Comparison of ENCODE assay signal across 21 cellular contexts in the genomic region with DNA sequence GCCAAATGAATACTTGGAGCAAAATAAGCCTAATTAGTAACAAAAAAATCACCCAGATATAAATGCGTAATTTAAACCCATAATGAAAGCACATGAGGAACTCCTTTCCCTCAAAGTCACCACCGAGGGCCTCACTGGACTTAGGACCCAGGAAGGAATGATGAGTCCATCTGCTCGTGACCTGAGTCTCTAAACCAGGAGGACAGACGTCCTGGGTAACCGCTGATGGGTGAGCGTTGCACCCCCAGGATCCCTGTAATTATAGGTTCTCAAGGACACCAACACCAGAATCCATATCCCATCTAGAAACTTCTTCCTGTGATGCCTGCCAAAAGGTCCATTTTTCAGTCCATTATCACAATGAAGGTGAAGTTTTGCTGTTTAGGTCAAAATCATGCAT.
DNase-seq lines count a peak whose midpoint lies in the region; ATAC-seq and TF ChIP-seq lines count a peak whose summit lies in the region.
"Had no signal": no experiment of that assay in that cellular context is flagged by ENCODE, and none has a peak within 500 bp of the region (broad histone marks: within the 10 kb centered on the region; RNA-seq: fewer than 3 reads in every experiment).

No MANE protein-coding gene starts in this region.

- H3K9me3 ChIP-seq in RWPE2 (ENCODE audit: severe bottlenecking), result no peaks in the 10 kb centered on the region
- H3K9me3 ChIP-seq: BE2C, stomach had no signal

- intact Hi-C loops in activated CD4-positive, alpha-beta memory T cell treated with anti-CD3 and anti-CD28 coated beads for 36 hours (cut with micrococcal nuclease), result no loop called here

- no peaks in the 10 kb centered on the region for H3K9me3 Mint-ChIP-seq in activated CD4-positive, alpha-beta memory T cell treated with anti-CD3 and anti-CD28 coated beads for 36 hours
- no peaks in the 10 kb centered on the region for H3K9me3 Mint-ChIP-seq in activated CD4-positive, alpha-beta memory T cell treated with anti-CD3 and anti-CD28 coated beads, Interleukin-2, amount 10 ng/mL, durations not matched to agents 7 days and 5 days
- peaks cover 42% of the 10 kb centered on the region for H3K9me3 Mint-ChIP-seq in glutamatergic neuron (ENCODE audit: unreplicated experiment)
- no peaks in the 10 kb centered on the region for H3K9me3 Mint-ChIP-seq in progenitor cell of endocrine pancreas (ENCODE audit: low read depth)

- H3K27ac Mint-ChIP-seq in activated CD4-positive, alpha-beta memory T cell treated with anti-CD3 and anti-CD28 coated beads for 36 hours, result peak overlapping the region; percentile 19
- no peak overlapping the region for H3K27ac Mint-ChIP-seq in activated CD4-positive, alpha-beta memory T cell treated with anti-CD3 and anti-CD28 coated beads, Interleukin-2, amount 10 ng/mL, durations not matched to agents 7 days and 5 days
- peak overlapping the region; percentile 78 for H3K27ac Mint-ChIP-seq in glutamatergic neuron (ENCODE audit: unreplicated experiment)
- peak overlapping the region; percentile 45 for H3K27ac Mint-ChIP-seq in progenitor cell of endocrine pancreas

- H3K27ac ChIP-seq in RWPE2 (ENCODE audit: poor library complexity, severe bottlenecking), result no peak overlapping the region
- H3K27ac ChIP-seq: PC-9, SK-N-MC, stomach had no signal

- POLR2A ChIA-PET in activated CD4-positive, alpha-beta memory T cell treated with anti-CD3 and anti-CD28 coated beads for 36 hours (lab: Charles Lee), result no interaction called here
- POLR2A ChIA-PET in activated CD4-positive, alpha-beta memory T cell treated with anti-CD3 and anti-CD28 coated beads, Interleukin-2, amount 10 ng/mL, durations not matched to agents 7 days and 5 days (lab: Charles Lee), result no interaction called here

- no peak for ATAC-seq in RWPE2 (ENCODE audit: low read depth)
- no peak for ATAC-seq in GM21447 (IDR thresholded peaks at IDR 0.05; ENCODE audit: unreplicated experiment)

- no peaks in the 10 kb centered on the region for H3K27me3 Mint-ChIP-seq in activated CD4-positive, alpha-beta memory T cell treated with anti-CD3 and anti-CD28 coated beads for 36 hours
- no peaks in the 10 kb centered on the region for H3K27me3 Mint-ChIP-seq in activated CD4-positive, alpha-beta memory T cell treated with anti-CD3 and anti-CD28 coated beads, Interleukin-2, amount 10 ng/mL, durations not matched to agents 7 days and 5 days
- H3K27me3 Mint-ChIP-seq in glutamatergic neuron (ENCODE audit: unreplicated experiment) (peaks cover 24% of the 10 kb centered on the region), progenitor cell of endocrine pancreas (no peaks in the 10 kb centered on the region)

- H3K36me3 Mint-ChIP-seq in activated CD4-positive, alpha-beta memory T cell treated with anti-CD3 and anti-CD28 coated beads for 36 hours, result peaks cover 5% of the 10 kb centered on the region
- H3K36me3 Mint-ChIP-seq in activated CD4-positive, alpha-beta memory T cell treated with anti-CD3 and anti-CD28 coated beads, Interleukin-2, amount 10 ng/mL, durations not matched to agents 7 days and 5 days (ENCODE audit: low read depth), result peaks cover 17% of the 10 kb centered on the region
- no peaks in the 10 kb centered on the region for H3K36me3 Mint-ChIP-seq in glutamatergic neuron (ENCODE audit: unreplicated experiment)
- H3K36me3 Mint-ChIP-seq in progenitor cell of endocrine pancreas (ENCODE audit: insufficient read depth), result no peaks in the 10 kb centered on the region

- H3K36me3 ChIP-seq in RWPE2 (ENCODE audit: low read depth), result peaks cover 24% of the 10 kb centered on the region
- H3K36me3 ChIP-seq: stomach had no signal

- H3K4me3 Mint-ChIP-seq in activated CD4-positive, alpha-beta memory T cell treated with anti-CD3 and anti-CD28 coated beads for 36 hours, result no peak overlapping the region
- no peak overlapping the region for H3K4me3 Mint-ChIP-seq in activated CD4-positive, alpha-beta memory T cell treated with anti-CD3 and anti-CD28 coated beads, Interleukin-2, amount 10 ng/mL, durations not matched to agents 7 days and 5 days
- H3K4me3 Mint-ChIP-seq in glutamatergic neuron (ENCODE audit: unreplicated experiment), result peak overlapping the region; percentile 67
- no peak overlapping the region for H3K4me3 Mint-ChIP-seq in progenitor cell of endocrine pancreas (ENCODE audit: low read depth)

- TF ChIP-seq CTCF in RWPE2 (IDR thresholded peaks at IDR 0.05; ENCODE audit: poor library complexity, severe bottlenecking), result no peak
- no peak for TF ChIP-seq CTCF in glutamatergic neuron (IDR thresholded peaks at IDR 0.05; ENCODE audit: partially characterized antibody, unreplicated experiment)
- no peak for TF ChIP-seq CTCF in progenitor cell of endocrine pancreas (IDR thresholded peaks at IDR 0.05; ENCODE audit: unreplicated experiment)

- peaks cover 27% of the 10 kb centered on the region for H3K4me1 ChIP-seq in RWPE2 (ENCODE audit: insufficient read depth, poor library complexity, severe bottlenecking)

- DNase-seq in activated CD4-positive, alpha-beta memory T cell treated with anti-CD3 and anti-CD28 coated beads for 36 hours, result no peak
- no peak for DNase-seq in activated CD4-positive, alpha-beta memory T cell treated with anti-CD3 and anti-CD28 coated beads, Interleukin-2, amount 10 ng/mL, durations not matched to agents 7 days and 5 days
- DNase-seq in RWPE2 (ENCODE audit: low spot score), result peak; percentile 22
- no peak for DNase-seq in glutamatergic neuron
- no peak for DNase-seq in progenitor cell of endocrine pancreas (ENCODE audit: low spot score, unreplicated experiment)
- no peak for DNase-seq in NCI-H1417 treated with DMSO at 0.1 percent for 48 hours (lab: John Stamatoyannopoulos, UW)
- no peak for DNase-seq in effector CD4-positive, alpha-beta T cell
- DNase-seq: 8988T, activated gamma-delta T cell, BE2C, cerebellar nuclear complex, H7, IMR-90, mammary epithelial cell, NCI-H146, NCI-H82, PC-9, stomach, T-helper 9 cell had no signal

- CTCF ChIA-PET in activated CD4-positive, alpha-beta memory T cell treated with anti-CD3 and anti-CD28 coated beads for 36 hours (lab: Charles Lee), result interaction anchor here (0.7 to 0.8 kb wide), 2 partner anchors 14 to 24 kb away, joined by 3 read pairs; no protein-coding TSS in a partner anchor
- CTCF ChIA-PET in activated CD4-positive, alpha-beta memory T cell treated with anti-CD3 and anti-CD28 coated beads, Interleukin-2, amount 10 ng/mL, durations not matched to agents 7 days and 5 days (lab: Charles Lee), result no interaction called here

- H3K4me3 ChIP-seq in RWPE2 (ENCODE audit: severe bottlenecking), result no peak overlapping the region
- H3K4me3 ChIP-seq: PC-9, SK-N-MC, stomach had no signal

- no peaks in the 10 kb centered on the region for H3K27me3 ChIP-seq in RWPE2 (ENCODE audit: insufficient read depth, poor library complexity, severe bottlenecking)
- H3K27me3 ChIP-seq: BE2C, stomach had no signal

- peaks cover 66% of the 10 kb centered on the region for H3K4me1 Mint-ChIP-seq in activated CD4-positive, alpha-beta memory T cell treated with anti-CD3 and anti-CD28 coated beads for 36 hours (ENCODE audit: low read depth)
- H3K4me1 Mint-ChIP-seq in activated CD4-positive, alpha-beta memory T cell treated with anti-CD3 and anti-CD28 coated beads, Interleukin-2, amount 10 ng/mL, durations not matched to agents 7 days and 5 days, result peaks cover 61% of the 10 kb centered on the region
- H3K4me1 Mint-ChIP-seq in glutamatergic neuron (ENCODE audit: low read depth, unreplicated experiment) (peaks cover 62% of the 10 kb centered on the region), progenitor cell of endocrine pancreas (ENCODE audit: low read depth) (peaks cover 13% of the 10 kb centered on the region)
